ENCODE assay signal across 20 cellular contexts in genomic region chr2:231093956-231094355, GRCh38. TPM values are rescaled to one million over a fixed set of nuclear protein-coding genes. Genes with fewer than 3 reads are reported as not detected.
DNase-seq lines count a peak whose midpoint lies in the region; ATAC-seq, FAIRE-seq and TF ChIP-seq lines count a peak whose summit lies in the region.
"Had no signal": no experiment of that assay in that cellular context is flagged by ENCODE, and none has a peak within 500 bp of the region (broad histone marks: within the 10 kb centered on the region; RNA-seq: fewer than 3 reads in every experiment).

No MANE protein-coding gene starts in this region.

- no peak for TF ChIP-seq CTCF in colonic mucosa (IDR thresholded peaks at IDR 0.05)

- H3K27ac Mint-ChIP-seq in stimulated activated effector memory CD8-positive, alpha-beta T cell treated with anti-CD3 and anti-CD28 coated beads, Interleukin-12 subunit alpha, Interleukin-12 subunit beta, amount 100 ng/mL, for 72 hours, result no peak overlapping the region
- H3K27ac Mint-ChIP-seq: CD4-positive, alpha-beta T cell; GM23338; HFFc6; IgD-negative memory B cell had no signal

- H3K9me3 ChIP-seq in colonic mucosa (no peaks in the 10 kb centered on the region), small intestine (ENCODE audit: control insufficient read depth, low read depth) (no peaks in the 10 kb centered on the region)
- H3K9me3 ChIP-seq: BE2C had no signal

- no peaks in the 10 kb centered on the region for H3K4me1 Mint-ChIP-seq in stimulated activated effector memory CD8-positive, alpha-beta T cell treated with anti-CD3 and anti-CD28 coated beads, Interleukin-12 subunit alpha, Interleukin-12 subunit beta, amount 100 ng/mL, for 72 hours

- H3K9me3 Mint-ChIP-seq in stimulated activated effector memory CD8-positive, alpha-beta T cell treated with anti-CD3 and anti-CD28 coated beads, Interleukin-12 subunit alpha, Interleukin-12 subunit beta, amount 100 ng/mL, for 72 hours, result peaks cover 7% of the 10 kb centered on the region
- H3K9me3 Mint-ChIP-seq: HFFc6 had no signal

- H3K9ac ChIP-seq in colonic mucosa (ENCODE audit: low read depth in 2 of 2, low read length in 2 of 2), result no peak overlapping the region

- peak; percentile 59 for ATAC-seq in left colon
- ATAC-seq in sciatic nerve, result no peak
- no peak for ATAC-seq in stimulated activated effector memory CD8-positive, alpha-beta T cell treated with anti-CD3 and anti-CD28 coated beads, Interleukin-12 subunit alpha, Interleukin-12 subunit beta, amount 100 ng/mL, for 72 hours
- ATAC-seq: GM23338, HepG2 had no signal

- intact Hi-C loops in colonic mucosa (cut with DNase I) (no loop called here), left colon (cut with DNase I, micrococcal nuclease) (no loop called here), sciatic nerve (cut with DNase I) (no loop called here)

- H3K27me3 ChIP-seq in colonic mucosa, result no peaks in the 10 kb centered on the region
- no peaks in the 10 kb centered on the region for H3K27me3 ChIP-seq in small intestine (ENCODE audit: control insufficient read depth in 2 of 2, insufficient read depth in 2 of 2, low read length in 2 of 2)
- H3K27me3 ChIP-seq: BE2C had no signal

- DNase-seq in colonic mucosa (peak; percentile 74), left colon (peak; percentile 61 to 68), small intestine (peak; percentile 62), sciatic nerve (ENCODE audit: low spot score) (no peak), glomerular visceral epithelial cell (ENCODE audit: extremely low spot score) (no peak)
- no peak for DNase-seq in stimulated activated effector memory CD8-positive, alpha-beta T cell treated with anti-CD3 and anti-CD28 coated beads, Interleukin-12 subunit alpha, Interleukin-12 subunit beta, amount 100 ng/mL, for 72 hours (ENCODE audit: low spot score in 2 of 2)
- DNase-seq: ACHN; BE2C; C1 segment of cervical spinal cord; CD4-positive, alpha-beta T cell; HCEC 1CT; HFFc6 had no signal

- H3K36me3 Mint-ChIP-seq in stimulated activated effector memory CD8-positive, alpha-beta T cell treated with anti-CD3 and anti-CD28 coated beads, Interleukin-12 subunit alpha, Interleukin-12 subunit beta, amount 100 ng/mL, for 72 hours, result peaks cover 74% of the 10 kb centered on the region

- peak overlapping the region; percentile 66 for H3K27ac ChIP-seq in colonic mucosa
- H3K27ac ChIP-seq in small intestine (ENCODE audit: low read depth in 1 of 2, low read length in 1 of 2), result peak overlapping the region; percentile 11 to 78

- H3K4me3 ChIP-seq in colonic mucosa, result no peak overlapping the region
- no peak overlapping the region for H3K4me3 ChIP-seq in small intestine (ENCODE audit: low read depth in 1 of 2, low read length in 2 of 2)
- H3K4me3 ChIP-seq: GM23338 had no signal

- no peaks in the 10 kb centered on the region for H3K36me3 ChIP-seq in colonic mucosa
- H3K36me3 ChIP-seq in small intestine (ENCODE audit: control insufficient read depth in 2 of 2, insufficient read depth in 2 of 2, low read length in 2 of 2), result peaks cover 8 to 10% of the 10 kb centered on the region in 2 donors

- 35 to 64% (median 44%) methylated on average over 4 of the region's 4 CpGs for WGBS in small intestine, 3 donors

- no peak for FAIRE-seq in small intestine (lab: Jason Lieb, UNC)
- FAIRE-seq: A204.1, D721Med, GM12891, H54, HepG2 had no signal

- H3K4me3 Mint-ChIP-seq in stimulated activated effector memory CD8-positive, alpha-beta T cell treated with anti-CD3 and anti-CD28 coated beads, Interleukin-12 subunit alpha, Interleukin-12 subunit beta, amount 100 ng/mL, for 72 hours, result no peak overlapping the region
- H3K4me3 Mint-ChIP-seq: CD4-positive, alpha-beta T cell; GM23338; HFFc6; IgD-negative memory B cell had no signal

- H3K4me1 ChIP-seq in colonic mucosa (peaks cover 3% of the 10 kb centered on the region), small intestine (ENCODE audit: control insufficient read depth in 2 of 2, insufficient read depth in 1 of 2, low read depth in 1 of 2, low read length in 1 of 2) (peaks cover 0 to 3% of the 10 kb centered on the region in 2 donors)
- H3K4me1 ChIP-seq: BE2C had no signal

RNA-seq across cellular contexts. Expression of gene HTR2B, which starts 30.9 kb away (rescaled TPM):
- under 1 TPM in 1 of 2 donors, not detected in 1; 0.27 TPM for total RNA-seq in colonic mucosa
- under 1 TPM; 0.12 to 0.22 TPM for total RNA-seq in left colon
- under 1 TPM in 1 of 3 donors, not detected in 2; 0.98 TPM for polyA plus RNA-seq in small intestine
- total RNA-seq in sciatic nerve, result 1.2 TPM
- total RNA-seq: Caco-2, GM23338, HepG2 had no signal
- polyA plus RNA-seq: IgD-negative memory B cell had no signal

RNA-seq across cellular contexts. Expression of gene PSMD1, which starts 37.3 kb away (rescaled TPM):
- total RNA-seq in colonic mucosa, result 100 to 1,000 TPM in 1 of 2 donors, 10 to 100 TPM in 1; 74.1 to 114 TPM
- 10 to 100 TPM; 81.3 to 91.0 TPM for total RNA-seq in left colon
- polyA plus RNA-seq in small intestine, result 10 to 100 TPM; 49.8 to 75.1 (median 69.2) TPM
- 73.6 TPM for total RNA-seq in sciatic nerve

RNA-seq across cellular contexts. Expression of gene C2orf72, which starts 56.6 kb away (rescaled TPM):
- total RNA-seq in colonic mucosa, result 10 to 100 TPM; 44.5 to 82.5 TPM
- 10 to 100 TPM; 42.6 to 54.8 TPM for total RNA-seq in left colon
- 10 to 100 TPM in 1 of 3 donors, 1 to 10 TPM in 2; 6.5 to 17.4 (median 7.6) TPM for polyA plus RNA-seq in small intestine
- 2.7 TPM for total RNA-seq in sciatic nerve
- total RNA-seq: CD4-positive, alpha-beta T cell; HFFc6 had no signal
- polyA plus RNA-seq: IgD-negative memory B cell had no signal

Comparison
In these comparisons a context has a peak if more than half of its experiments do, and no peak if none do; other contexts are left out.
1. DNase-seq: peak in colonic mucosa (single experiment), left colon (2 of 2) and small intestine (single experiment); none in sciatic nerve (single experiment), stimulated activated effector memory CD8-positive, alpha-beta T cell treated with anti-CD3 and anti-CD28 coated beads, Interleukin-12 subunit alpha, Interleukin-12 subunit beta, amount 100 ng/mL, for 72 hours (0 of 2) and glomerular visceral epithelial cell (single experiment).
2. RNA of gene C2orf72, which starts 56.6 kb away (total RNA-seq): 44.5 to 82.5 TPM in colonic mucosa and 42.6 to 54.8 TPM in left colon; 2.7 TPM in sciatic nerve (single experiment); every median in the first group is over 10 times any median in the second.